14 cellular contexts compared by ENCODE assay signal in genomic region chr11:126403658-126404057, GRCh38. TPM values are rescaled to one million over a fixed set of nuclear protein-coding genes. Genes with fewer than 3 reads are reported as not detected.
A peak's percentile ranks its signal among the peaks of the same experiment; 100 is the strongest.
DNase-seq lines count a peak whose midpoint lies in the region; ATAC-seq, FAIRE-seq and TF ChIP-seq lines count a peak whose summit lies in the region.
"Had no signal": no experiment of that assay in that cellular context is flagged by ENCODE, and none has a peak within 500 bp of the region (broad histone marks: within the 10 kb centered on the region; RNA-seq: fewer than 3 reads in every experiment).

No MANE protein-coding gene starts in this region.

- DNase-seq in GM12892 (ENCODE audit: insufficient read length): peak; percentile 51
- no peak for DNase-seq in breast epithelium (ENCODE audit: low spot score in 2 of 2)
- DNase-seq in brain microvascular endothelial cell: no peak
- DNase-seq in 8988T: no peak
- no peak for DNase-seq in pons (ENCODE audit: low spot score)
- no peak for DNase-seq in CD4-positive, alpha-beta T cell
- DNase-seq: activated gamma-delta T cell treated with Interleukin-2 at 50 U/mL for 16 hours; NCI-H187 treated with DMSO at 0.1 percent for 48 hours; right lobe of liver; stimulated activated naive CD8-positive, alpha-beta T cell treated with anti-CD3 and anti-CD28 coated beads, Interleukin-15, amount 100 ng/mL, for 72 hours had no signal

- no peaks in the 10 kb centered on the region for H3K4me1 Mint-ChIP-seq in CD4-positive, alpha-beta T cell (ENCODE audit: low read depth)
- H3K4me1 Mint-ChIP-seq: stimulated activated naive CD8-positive, alpha-beta T cell treated with anti-CD3 and anti-CD28 coated beads, Interleukin-15, amount 100 ng/mL, for 72 hours had no signal

- no peak overlapping the region for H3K4me3 ChIP-seq in breast epithelium
- no peak overlapping the region for H3K4me3 ChIP-seq in brain microvascular endothelial cell (ENCODE audit: low read depth, low read length)
- H3K4me3 ChIP-seq: right lobe of liver had no signal

- H3K4me3 Mint-ChIP-seq in CD4-positive, alpha-beta T cell: no peak overlapping the region
- H3K4me3 Mint-ChIP-seq: stimulated activated naive CD8-positive, alpha-beta T cell treated with anti-CD3 and anti-CD28 coated beads, Interleukin-15, amount 100 ng/mL, for 72 hours had no signal

- intact Hi-C loops in breast epithelium (cut with DNase I; ENCODE audit: low total_unique reads): no loop called here
- intact Hi-C loops in CD4-positive, alpha-beta T cell (cut with DNase I, micrococcal nuclease): no loop called here

- no peaks in the 10 kb centered on the region for H3K9me3 Mint-ChIP-seq in CD4-positive, alpha-beta T cell
- H3K9me3 Mint-ChIP-seq: stimulated activated naive CD8-positive, alpha-beta T cell treated with anti-CD3 and anti-CD28 coated beads, Interleukin-15, amount 100 ng/mL, for 72 hours had no signal

- ATAC-seq in GM21381 (IDR thresholded peaks at IDR 0.05; ENCODE audit: unreplicated experiment): peak; percentile 98
- peak; percentile 95 for ATAC-seq in HG03103 (IDR thresholded peaks at IDR 0.05; ENCODE audit: low read depth, unreplicated experiment)
- ATAC-seq in CD4-positive, alpha-beta T cell (ENCODE audit: poor library complexity): no peak
- ATAC-seq: left lobe of liver; right lobe of liver; stimulated activated naive CD8-positive, alpha-beta T cell treated with anti-CD3 and anti-CD28 coated beads, Interleukin-15, amount 100 ng/mL, for 72 hours had no signal

- POLR2A ChIA-PET in CD4-positive, alpha-beta T cell (lab: Charles Lee): no interaction called here

- in situ Hi-C loops in brain microvascular endothelial cell (cut with HindIII; ENCODE audit: low pct_ligation_motif_present, low sequenced_read_pairs): no loop called here

- no peak for TF ChIP-seq POLR2A in GM12892 (IDR thresholded peaks at IDR 0.05; ENCODE audit: low read depth, low read length)
- no peak for TF ChIP-seq POLR2A in breast epithelium (IDR thresholded peaks at IDR 0.05)

- CTCF ChIA-PET in CD4-positive, alpha-beta T cell (lab: Charles Lee): no interaction called here

- H3K9me3 ChIP-seq in breast epithelium: no peaks in the 10 kb centered on the region
- no peaks in the 10 kb centered on the region for H3K9me3 ChIP-seq in CD4-positive, alpha-beta T cell (ENCODE audit: control insufficient read depth, low read length)
- H3K9me3 ChIP-seq: right lobe of liver had no signal

- no peaks in the 10 kb centered on the region for H3K4me1 ChIP-seq in breast epithelium
- H3K4me1 ChIP-seq: right lobe of liver had no signal

- H3K27ac ChIP-seq in breast epithelium (peak overlapping the region; percentile 63 to 68), brain microvascular endothelial cell (no peak overlapping the region)
- no peak overlapping the region for H3K27ac ChIP-seq in CD4-positive, alpha-beta T cell (ENCODE audit: low read depth, low read length)
- H3K27ac ChIP-seq: right lobe of liver had no signal

- no peaks in the 10 kb centered on the region for H3K36me3 Mint-ChIP-seq in CD4-positive, alpha-beta T cell (ENCODE audit: low read depth)

- no peak overlapping the region for H3K27ac Mint-ChIP-seq in CD4-positive, alpha-beta T cell

- FAIRE-seq in GM12892 (lab: Jason Lieb, UNC): no peak
- FAIRE-seq: endometrium had no signal

- H3K27me3 Mint-ChIP-seq in CD4-positive, alpha-beta T cell: no peaks in the 10 kb centered on the region
- H3K27me3 Mint-ChIP-seq: stimulated activated naive CD8-positive, alpha-beta T cell treated with anti-CD3 and anti-CD28 coated beads, Interleukin-15, amount 100 ng/mL, for 72 hours had no signal

- H3K36me3 ChIP-seq in breast epithelium: no peaks in the 10 kb centered on the region
- H3K36me3 ChIP-seq in brain microvascular endothelial cell (replicated peaks): no peaks in the 10 kb centered on the region

- TF ChIP-seq CTCF in breast epithelium (IDR thresholded peaks at IDR 0.05): no peak
- no peak for TF ChIP-seq CTCF in brain microvascular endothelial cell (IDR thresholded peaks at IDR 0.05; ENCODE audit: low read depth, low read length, missing control alignments)
- TF ChIP-seq CTCF in CD4-positive, alpha-beta T cell (IDR thresholded peaks at IDR 0.05): no peak

- H3K27me3 ChIP-seq in breast epithelium: no peaks in the 10 kb centered on the region
- no peaks in the 10 kb centered on the region for H3K27me3 ChIP-seq in brain microvascular endothelial cell (replicated peaks)
- H3K27me3 ChIP-seq in CD4-positive, alpha-beta T cell (ENCODE audit: control insufficient read depth, insufficient read depth, low read length): no peaks in the 10 kb centered on the region
- H3K27me3 ChIP-seq: right lobe of liver had no signal

RNA-seq across cellular contexts. Expression of gene ST3GAL4, which starts 48.2 kb away (rescaled TPM):
- polyA plus RNA-seq in GM12892 (2012; ENCODE audit: missing spikeins): 4.3 TPM
- 10 to 100 TPM; 17.6 to 36.2 (median 32.8) TPM for total RNA-seq in breast epithelium
- total RNA-seq in CD4-positive, alpha-beta T cell: 1 to 10 TPM; 1.6 TPM

Comparison
In these comparisons a context has a peak if more than half of its experiments do, and no peak if none do; other contexts are left out.
1. H3K27ac ChIP-seq: peak in breast epithelium (2 of 2); none in brain microvascular endothelial cell (single experiment) and CD4-positive, alpha-beta T cell (single experiment).
2. RNA of gene ST3GAL4, which starts 48.2 kb away (total RNA-seq): 17.6 to 36.2 TPM in breast epithelium; 1.6 TPM in CD4-positive, alpha-beta T cell; every median in the first group is over 4 times any median in the second.